In the genomic region with DNA sequence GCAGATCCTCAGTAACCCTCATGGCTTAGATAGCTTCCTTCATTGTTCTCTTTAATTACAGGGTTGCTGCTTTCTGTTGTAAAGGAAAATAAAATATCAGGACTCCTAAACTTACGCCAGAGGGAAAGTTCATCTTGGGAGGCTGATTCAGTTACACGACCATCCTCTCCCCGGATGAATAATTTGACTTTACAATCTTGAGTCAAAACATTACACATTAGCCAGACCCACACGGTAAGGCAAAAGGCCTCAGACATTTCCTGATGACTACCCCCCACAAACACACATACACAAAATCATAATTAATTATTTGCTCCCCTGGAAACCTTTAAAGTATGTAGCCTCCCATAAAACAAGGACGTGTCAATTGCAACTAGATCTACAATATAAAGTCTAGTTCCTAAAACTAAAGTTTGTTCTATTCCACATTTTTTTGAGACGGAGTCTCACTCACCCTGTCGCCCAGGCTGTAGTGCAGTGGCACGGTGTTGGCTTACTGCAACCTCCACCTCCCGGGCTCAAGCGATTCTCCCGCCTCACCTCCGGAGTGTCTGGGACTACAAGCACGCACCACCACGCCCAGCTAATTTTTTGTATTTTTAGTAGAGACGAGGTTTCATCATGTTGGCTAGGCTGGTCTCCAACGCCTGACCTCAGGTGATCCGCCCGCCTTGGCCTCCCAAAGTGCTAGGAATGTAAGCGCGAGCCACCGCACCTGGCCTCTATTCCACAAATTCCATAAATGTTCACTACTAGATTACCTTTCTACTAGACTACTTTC, we compare ENCODE assay signal across 8 cellular contexts. TPM values are rescaled to one million over a fixed set of nuclear protein-coding genes. Genes with fewer than 3 reads are reported as not detected.
A peak's percentile ranks its signal among the peaks of the same experiment; 100 is the strongest.
DNase-seq lines count a peak whose midpoint lies in the region; ATAC-seq, FAIRE-seq and TF ChIP-seq lines count a peak whose summit lies in the region.

No MANE protein-coding gene starts in this region.

- peak overlapping the region; percentile 86 for H3K9ac ChIP-seq in astrocyte (ENCODE audit: low read length)

- no peaks in the 10 kb centered on the region for H3K9me3 ChIP-seq in DOHH2 (ENCODE audit: control insufficient read depth, insufficient read depth, low read length)
- H3K9me3 ChIP-seq in astrocyte (ENCODE audit: insufficient read depth, low read depth, low read length), result no peaks in the 10 kb centered on the region

- peak overlapping the region; percentile 77 for H3K27ac ChIP-seq in DOHH2 (ENCODE audit: low read depth, low read length)
- peak overlapping the region; percentile 95 for H3K27ac ChIP-seq in astrocyte (ENCODE audit: low read depth, low read length)

- no peaks in the 10 kb centered on the region for H3K27me3 Mint-ChIP-seq in astrocyte (ENCODE audit: low read depth, unreplicated experiment)
- peaks cover 27% of the 10 kb centered on the region for H3K27me3 Mint-ChIP-seq in type B pancreatic cell

- H4K20me1 ChIP-seq in DOHH2 (ENCODE audit: control insufficient read depth, insufficient read depth, low read depth, low read length) (peaks cover 10% of the 10 kb centered on the region; the same call in 1 of the 2 replicates), astrocyte (ENCODE audit: insufficient read depth, low read length) (peaks cover 34% of the 10 kb centered on the region)

- WGBS in lower leg skin, 2 donors, result 64% methylated on average over 21 of the region's 21 CpGs

- FAIRE-seq in astrocyte (lab: Jason Lieb, UNC), result no peak

- TF ChIP-seq POLR2A in lower leg skin (IDR thresholded peaks at IDR 0.05), result no peak

- ATAC-seq in GM18511 (IDR thresholded peaks at IDR 0.05; ENCODE audit: unreplicated experiment) (no peak), HG03280 (IDR thresholded peaks at IDR 0.05; ENCODE audit: unreplicated experiment) (no peak)

- H3K9me3 Mint-ChIP-seq in astrocyte (ENCODE audit: unreplicated experiment) (no peaks in the 10 kb centered on the region), type B pancreatic cell (no peaks in the 10 kb centered on the region)

- peaks cover 1% of the 10 kb centered on the region for H3K36me3 Mint-ChIP-seq in astrocyte (ENCODE audit: low read depth, unreplicated experiment)
- H3K36me3 Mint-ChIP-seq in type B pancreatic cell, result peaks cover 7% of the 10 kb centered on the region

- no peak for TF ChIP-seq CTCF in DOHH2 (IDR thresholded peaks at IDR 0.05; ENCODE audit: low read depth, low read length, poor library complexity, severe bottlenecking)
- TF ChIP-seq CTCF in astrocyte (IDR thresholded peaks at IDR 0.05; ENCODE audit: insufficient read depth, low read depth, low read length), result no peak
- TF ChIP-seq CTCF in lower leg skin (IDR thresholded peaks at IDR 0.05), result no peak
- no peak for TF ChIP-seq CTCF in type B pancreatic cell (conservative IDR thresholded peaks at IDR 0.05)

- peaks cover 50% of the 10 kb centered on the region for H3K4me1 ChIP-seq in DOHH2 (ENCODE audit: control insufficient read depth, low read length)
- peaks cover 22% of the 10 kb centered on the region for H3K4me1 ChIP-seq in astrocyte (ENCODE audit: insufficient read depth, low read length)

- no peaks in the 10 kb centered on the region; the same call in 1 of the 2 replicates for H3K27me3 ChIP-seq in DOHH2 (ENCODE audit: control insufficient read depth, low read length)
- H3K27me3 ChIP-seq in astrocyte (ENCODE audit: insufficient read depth, low read length), result no peaks in the 10 kb centered on the region

- peak; percentile 70 for DNase-seq in HK-2 (ENCODE audit: unreplicated experiment)
- peak; percentile 60 for DNase-seq in astrocyte (ENCODE audit: low read depth)
- DNase-seq in lower leg skin (ENCODE audit: low spot score in 2 of 2), result no peak
- DNase-seq in type B pancreatic cell (ENCODE audit: extremely low spot score, unreplicated experiment), result no peak
- DNase-seq in activated CD4-positive, alpha-beta T cell treated with anti-CD3 and anti-CD28 coated beads for 48 hours, result no peak

- H3K9me2 ChIP-seq in DOHH2 (replicated peaks; ENCODE audit: control insufficient read depth, low read length), result no peaks in the 10 kb centered on the region

- peak overlapping the region; percentile 95 for H3K4me3 Mint-ChIP-seq in astrocyte (ENCODE audit: unreplicated experiment)
- peak overlapping the region; percentile 91 for H3K4me3 Mint-ChIP-seq in type B pancreatic cell

- H3K4me2 ChIP-seq in DOHH2 (ENCODE audit: low read length) (peak overlapping the region; percentile 86), astrocyte (ENCODE audit: low read length) (peak overlapping the region; percentile 83)

- peaks cover 44% of the 10 kb centered on the region for H3K79me2 ChIP-seq in DOHH2 (ENCODE audit: control insufficient read depth, low read length)
- H3K79me2 ChIP-seq in astrocyte (ENCODE audit: insufficient read depth, low read length), result peaks cover 40% of the 10 kb centered on the region

- H2AFZ ChIP-seq in astrocyte (ENCODE audit: low read depth, low read length), result peak overlapping the region; percentile 73

- peaks cover 23% of the 10 kb centered on the region for H3K4me1 Mint-ChIP-seq in astrocyte (ENCODE audit: low read depth, unreplicated experiment)
- peaks cover 31% of the 10 kb centered on the region for H3K4me1 Mint-ChIP-seq in type B pancreatic cell (ENCODE audit: unreplicated experiment)

- H3K27ac Mint-ChIP-seq in astrocyte (ENCODE audit: unreplicated experiment), result peak overlapping the region; percentile 98
- H3K27ac Mint-ChIP-seq in type B pancreatic cell, result peak overlapping the region; percentile 94

- H3K36me3 ChIP-seq in DOHH2 (ENCODE audit: control insufficient read depth, low read length), result peaks cover 34% of the 10 kb centered on the region
- peaks cover 4% of the 10 kb centered on the region for H3K36me3 ChIP-seq in astrocyte (ENCODE audit: insufficient read depth, low read length)

- H3K4me3 ChIP-seq in DOHH2 (ENCODE audit: low read length) (peak overlapping the region; percentile 97), astrocyte (ENCODE audit: insufficient read depth, low read depth, low read length) (peak overlapping the region; percentile 86), lower leg skin (ENCODE audit: low read depth, poor library complexity, severe bottlenecking) (peak overlapping the region; percentile 89)

- H3F3A ChIP-seq in DOHH2 (ENCODE audit: control insufficient read depth, insufficient read depth), result 0 out of 2 replicates have a peak, but pooled peaks cover 4% of the 10 kb centered on the region

- intact Hi-C loops in lower leg skin (cut with DNase I; ENCODE audit: low total_unique reads), result no loop called here

RNA-seq across cellular contexts. Expression of gene PRDX1, which starts 0.8 kb away (rescaled TPM):
- total RNA-seq in astrocyte (861 and 986 TPM in 2 replicates), lower leg skin (100 to 1,000 TPM; 216 to 325 (median 281) TPM), type B pancreatic cell (ENCODE audit: low replicate concordance) (255 and 335 TPM in 2 replicates)

RNA-seq across cellular contexts. Expression of gene MMACHC, which starts 22.4 kb away (rescaled TPM):
- total RNA-seq in astrocyte (5.4 and 6.2 TPM in 2 replicates), lower leg skin (1 to 10 TPM; 1.3 to 3.8 (median 3.0) TPM), type B pancreatic cell (ENCODE audit: low replicate concordance) (8.0 and 12.7 TPM in 2 replicates)

RNA-seq across cellular contexts. Expression of gene CCDC163, which starts 22.6 kb away (rescaled TPM):
- 3.0 and 3.5 TPM in 2 replicates for total RNA-seq in astrocyte
- total RNA-seq in lower leg skin, result 1 to 10 TPM in 3 of 4 donors, under 1 TPM in 1; 0.46 to 1.7 (median 1.3) TPM
- total RNA-seq in type B pancreatic cell (ENCODE audit: low replicate concordance), result 1.0 and 2.0 TPM in 2 replicates

RNA-seq across cellular contexts. Expression of gene AKR1A1, which starts 28.1 kb away (rescaled TPM):
- total RNA-seq in astrocyte, result 118 and 129 TPM in 2 replicates
- total RNA-seq in lower leg skin, result 10 to 100 TPM; 42.1 to 79.2 (median 57.8) TPM
- 179 and 185 TPM in 2 replicates for total RNA-seq in type B pancreatic cell (ENCODE audit: low replicate concordance)

RNA-seq across cellular contexts. Expression of gene TESK2, which starts 31.6 kb away (rescaled TPM):
- total RNA-seq in astrocyte, result 1.7 and 2.0 TPM in 2 replicates
- 10 to 100 TPM; 16.9 to 23.8 (median 20.0) TPM for total RNA-seq in lower leg skin
- total RNA-seq in type B pancreatic cell (ENCODE audit: low replicate concordance), result 6.7 and 7.9 TPM in 2 replicates

Comparison
In these comparisons a context has a peak if more than half of its experiments do, and no peak if none do; other contexts are left out.
1. DNase-seq: peak in HK-2 (single experiment) and astrocyte (single experiment); none in lower leg skin (0 of 2), type B pancreatic cell (single experiment) and activated CD4-positive, alpha-beta T cell treated with anti-CD3 and anti-CD28 coated beads for 48 hours (single experiment).
2. Peak in every context shown above with its lines, with median percentiles within 50 percentile points of each other: H3K4me3 ChIP-seq.